8 cellular contexts compared by ENCODE assay signal in the genomic region with DNA sequence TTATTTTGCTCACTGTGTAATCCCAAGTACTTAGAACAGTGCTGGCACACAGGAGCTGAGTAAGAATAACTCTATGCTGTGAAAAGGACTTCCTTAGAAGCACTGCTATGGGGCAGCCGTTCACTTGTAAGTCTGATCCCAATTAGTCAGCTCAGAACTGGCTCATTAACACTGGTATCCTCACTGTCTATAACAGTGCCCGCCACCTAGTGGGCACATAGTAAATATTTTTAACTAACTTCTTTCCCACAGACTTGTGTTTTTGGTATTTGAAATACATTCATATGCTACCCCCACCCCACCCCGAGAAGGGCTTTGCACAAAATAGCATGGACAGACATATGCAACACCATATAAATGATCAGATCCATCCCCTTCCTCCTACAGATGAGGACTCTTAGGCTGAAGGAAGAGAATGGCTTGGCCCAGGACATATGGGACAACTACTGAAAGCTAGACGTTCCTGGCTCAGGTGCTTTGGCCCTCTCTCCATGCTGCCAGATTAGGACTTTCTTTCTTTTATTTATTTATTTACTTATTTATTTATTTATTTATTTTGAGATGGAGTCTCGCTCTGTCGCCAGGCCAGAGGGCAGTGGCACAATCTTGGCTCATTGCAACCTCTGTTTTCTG. TPM values are rescaled to one million over a fixed set of nuclear protein-coding genes. Genes with fewer than 3 reads are reported as not detected.
DNase-seq lines count a peak whose midpoint lies in the region; ATAC-seq lines count a peak whose summit lies in the region.

No MANE protein-coding gene starts in this region.

- ATAC-seq in GM21360 (IDR thresholded peaks at IDR 0.05; ENCODE audit: unreplicated experiment) = peak; percentile 35
- ATAC-seq in Right ventricle myocardium superior (ENCODE audit: poor library complexity) = peak; percentile 71

- intact Hi-C loops in Right ventricle myocardium superior (cut with DNase I) = loop anchor here (10.0 kb wide), 1 partner anchor 121 kb away; no protein-coding TSS in a partner anchor

- peak; percentile 63 for DNase-seq in D341Med (ENCODE audit: low spot score)
- DNase-seq in HT-29 (ENCODE audit: low spot score) = peak; percentile 85
- DNase-seq in OCI-M2 (lab: John Stamatoyannopoulos, UW; ENCODE audit: unreplicated experiment) = peak; percentile 47
- peak; percentile 32 for DNase-seq in activated naive CD4-positive, alpha-beta T cell treated with Interleukin-2 at 50 U/mL for 16 hours
- DNase-seq in Right ventricle myocardium superior = no peak
- peak; percentile 82 for DNase-seq in renal cortical epithelial cell (ENCODE audit: low read depth)
- no peak for DNase-seq in islet precursor cell

RNA-seq across cellular contexts. Expression of gene DST, which starts 47.1 kb away (rescaled TPM):
- total RNA-seq in HT-29 (2014; rRNA removed; shearing (Covaris generic)) = 32.8 and 33.5 TPM in 2 replicates
- total RNA-seq in Right ventricle myocardium superior (234 TPM), renal cortical epithelial cell (114 and 419 TPM in 2 replicates)

Comparison
In these comparisons a context has a peak if more than half of its experiments do, and no peak if none do; other contexts are left out.
1. DNase-seq: peak in D341Med (single experiment), HT-29 (single experiment), OCI-M2 (single experiment), activated naive CD4-positive, alpha-beta T cell treated with Interleukin-2 at 50 U/mL for 16 hours (single experiment) and renal cortical epithelial cell (single experiment); none in Right ventricle myocardium superior (single experiment) and islet precursor cell (single experiment).